Comparison of ENCODE assay signal across 1 cellular context in genomic region chr19:8376373-8376974, GRCh38. TPM values are rescaled to one million over a fixed set of nuclear protein-coding genes. Genes with fewer than 3 reads are reported as not detected.
"Had no signal": no experiment of that assay in that cellular context is flagged by ENCODE, and none has a peak within 500 bp of the region (broad histone marks: within the 10 kb centered on the region; RNA-seq: fewer than 3 reads in every experiment).

No MANE protein-coding gene starts in this region.

RNA-seq across cellular contexts. Expression of gene KANK3, which starts 33.4 kb away (rescaled TPM):
- total RNA-seq: SJSA1 had no signal
